In genomic region chr4:337143-337931, GRCh38 we compare ENCODE assay signal across 8 cellular contexts. TPM values are rescaled to one million over a fixed set of nuclear protein-coding genes. Genes with fewer than 3 reads are reported as not detected.
DNase-seq lines count a peak whose midpoint lies in the region; ATAC-seq and TF ChIP-seq lines count a peak whose summit lies in the region.

ZNF141 (plus strand) TSS chr4:337814; CDS start chr4:337984, 170 bp downstream.

- no peaks in the 10 kb centered on the region for H3K27me3 ChIP-seq in spleen (replicated peaks in 1 of 7)

- H3K4me3 ChIP-seq in spleen, result peak within 1 kb of the TSS; percentile 58 to 93 (median 84)

- peak in 2 of 3 donors; percentile 66 to 72 for TF ChIP-seq POLR2A in spleen (IDR thresholded peaks at IDR 0.05)

- H3K4me1 Mint-ChIP-seq in immature natural killer cell, result peaks cover 47 to 57% of the 10 kb centered on the region in 2 donors

- peak in 1 of 11 experiments; percentile 20 for TF ChIP-seq CTCF in spleen (IDR thresholded peaks at IDR 0.05 in 8 of 11, conservative IDR thresholded peaks at IDR 0.05 in 3 of 11)

- H3K36me3 ChIP-seq in spleen, result peaks cover 0 to 28% (median 7%) of the 10 kb centered on the region in 6 donors

- H3K27me3 Mint-ChIP-seq in immature natural killer cell (ENCODE audit: low read depth in 3 of 3), result peaks cover 7 to 17% (median 10%) of the 10 kb centered on the region in 3 donors

- peak; percentile 75 for DNase-seq in NK-92 (lab: John Stamatoyannopoulos, UW; ENCODE audit: unreplicated experiment)
- no peak for DNase-seq in NK-92 treated with Interleukin-12 subunit alpha and Interleukin-12 subunit beta, amount 100 ng/mL, for 24 hours (lab: John Stamatoyannopoulos, UW)
- peak; percentile 80 for DNase-seq in NCI-H2171 (lab: John Stamatoyannopoulos, UW)
- DNase-seq in activated CD4-positive, CD25-positive, alpha-beta regulatory T cell treated with anti-CD3 and anti-CD28 coated beads, Interleukin-2, amount 50 U/mL, for 16 hours (ENCODE audit: low read depth, low spot score), result peak; percentile 85
- peak; percentile 94 for DNase-seq in central memory CD4-positive, alpha-beta T cell
- peak; percentile 96 for DNase-seq in immature natural killer cell
- peak; percentile 96 for DNase-seq in spleen

- H3K4me3 Mint-ChIP-seq in immature natural killer cell, result peak within 1 kb of the TSS; percentile 98 to 100 (median 98)

- peaks cover 15 to 35% (median 23%) of the 10 kb centered on the region in 6 donors for H3K4me1 ChIP-seq in spleen

- peak within 1 kb of the TSS; percentile 84 to 97 (median 95) for H3K27ac ChIP-seq in spleen

- H3K27ac Mint-ChIP-seq in immature natural killer cell, result peak within 1 kb of the TSS; percentile 96 to 100 (median 98)

- 0 to 1% (median 0%) methylated on average over 45 to 59 of the region's 59 CpGs for WGBS in spleen, 5 donors

- peaks cover 0 to 59% (median 39%) of the 10 kb centered on the region in 8 donors for H3K9me3 ChIP-seq in spleen

- H3K36me3 Mint-ChIP-seq in immature natural killer cell, result peaks cover 10 to 19% (median 18%) of the 10 kb centered on the region in 3 donors

- intact Hi-C loops in spleen (cut with DNase I; ENCODE audit: low total_unique reads), result loop anchor here (10.0 kb wide), 1 partner anchor 137 kb away; no protein-coding TSS in a partner anchor

- peak; percentile 95 for ATAC-seq in HG03039 (IDR thresholded peaks at IDR 0.05; ENCODE audit: unreplicated experiment)

- H3K9me3 Mint-ChIP-seq in immature natural killer cell, result peaks cover 0 to 4% (median 3%) of the 10 kb centered on the region in 6 donors

RNA-seq across cellular contexts. Expression of gene ZNF141, which starts in this region (rescaled TPM):
- polyA plus RNA-seq in immature natural killer cell, result 1 to 10 TPM; 5.2 to 8.1 (median 6.2) TPM
- total RNA-seq in spleen, result 10 to 100 TPM; 29.0 to 55.5 (median 34.0) TPM
- 1 to 10 TPM; 5.6 to 6.0 (median 5.7) TPM for polyA plus RNA-seq in spleen
